Comparison of ENCODE assay signal across 16 cellular contexts in genomic region chr16:77299395-77299794, GRCh38.
DNase-seq lines count a peak whose midpoint lies in the region; ATAC-seq, FAIRE-seq and TF ChIP-seq lines count a peak whose summit lies in the region.
"Had no signal": no experiment of that assay in that cellular context is flagged by ENCODE, and none has a peak within 500 bp of the region (broad histone marks: within the 10 kb centered on the region; RNA-seq: fewer than 3 reads in every experiment).

No MANE protein-coding gene starts in this region.

- H3K36me3 ChIP-seq in skeletal muscle satellite cell (ENCODE audit: insufficient read depth, low read length), result no peaks in the 10 kb centered on the region
- H3K36me3 ChIP-seq: SJCRH30, transverse colon had no signal

- no peaks in the 10 kb centered on the region for H3K27me3 Mint-ChIP-seq in CD14-positive monocyte (ENCODE audit: low read depth in 3 of 3)

- peaks cover 45% of the 10 kb centered on the region for H3K4me1 ChIP-seq in skeletal muscle satellite cell (ENCODE audit: control insufficient read depth, insufficient read depth, low read length)
- H3K4me1 ChIP-seq: SJCRH30, transverse colon had no signal

- FAIRE-seq in RCC 7860 (lab: Jason Lieb, UNC), result peak; percentile 47
- FAIRE-seq: GM19239 had no signal

- peaks cover 0 to 3% (median 0%) of the 10 kb centered on the region in 7 donors for H3K9me3 Mint-ChIP-seq in CD14-positive monocyte
- H3K9me3 Mint-ChIP-seq: activated naive CD4-positive, alpha-beta T cell treated with anti-CD3 and anti-CD28 coated beads, Interleukin-2, amount 50 U/mL, for 72 hours had no signal

- no peak overlapping the region for H3K4me2 ChIP-seq in skeletal muscle satellite cell (ENCODE audit: low read length)

- intact Hi-C loops in CD14-positive monocyte (cut with micrococcal nuclease), result no loop called here

- DNase-seq in RCC 7860 (ENCODE audit: low spot score) (peak; percentile 53), CD14-positive monocyte (ENCODE audit: low spot score) (no peak), NCI-H1092 (lab: John Stamatoyannopoulos, UW) (no peak)
- no peak for DNase-seq in activated naive CD4-positive, alpha-beta T cell treated with anti-CD3 and anti-CD28 coated beads, Interleukin-2, amount 50 U/mL, for 16 hours
- DNase-seq: COR-L47; NCI-H526; occipital lobe; SJCRH30; stimulated activated CD4-positive, alpha-beta T cell treated with anti-CD3 and anti-CD28 coated beads, Interleukin-12 subunit alpha, Interleukin-12 subunit beta, amount 100 ng/mL, for 4 hours; transverse colon had no signal

- H3K27me3 ChIP-seq in skeletal muscle satellite cell (ENCODE audit: control insufficient read depth, insufficient read depth, low read length), result no peaks in the 10 kb centered on the region
- H3K27me3 ChIP-seq: SJCRH30 had no signal

- TF ChIP-seq CTCF in CD14-positive monocyte (IDR thresholded peaks at IDR 0.05), result no peak

- no peak overlapping the region for H3K27ac Mint-ChIP-seq in CD14-positive monocyte
- H3K27ac Mint-ChIP-seq: activated naive CD4-positive, alpha-beta T cell treated with anti-CD3 and anti-CD28 coated beads, Interleukin-2, amount 50 U/mL, for 72 hours had no signal

- H3K4me1 Mint-ChIP-seq in CD14-positive monocyte, result no peaks in the 10 kb centered on the region

- no peaks in the 10 kb centered on the region for H3K9me3 ChIP-seq in skeletal muscle satellite cell (replicated peaks; ENCODE audit: low read length)
- H3K9me3 ChIP-seq: SJCRH30, transverse colon had no signal

- ATAC-seq in GM19395 (IDR thresholded peaks at IDR 0.05; ENCODE audit: unreplicated experiment), result peak; percentile 70
- ATAC-seq in HG03060 (IDR thresholded peaks at IDR 0.05; ENCODE audit: low read depth, unreplicated experiment), result peak; percentile 77
- ATAC-seq: activated naive CD4-positive, alpha-beta T cell treated with anti-CD3 and anti-CD28 coated beads, Interleukin-2, amount 50 U/mL, for 72 hours; esophagus mucosa had no signal

- H3K36me3 Mint-ChIP-seq in CD14-positive monocyte, result no peaks in the 10 kb centered on the region
- H3K36me3 Mint-ChIP-seq: activated naive CD4-positive, alpha-beta T cell treated with anti-CD3 and anti-CD28 coated beads, Interleukin-2, amount 50 U/mL, for 72 hours had no signal

- H3K4me3 ChIP-seq in skeletal muscle satellite cell (ENCODE audit: low read length), result no peak overlapping the region
- H3K4me3 ChIP-seq: SJCRH30, transverse colon had no signal

- peak overlapping the region; percentile 5 for H3K9ac ChIP-seq in skeletal muscle satellite cell (ENCODE audit: low read depth, low read length)

- H3K4me3 Mint-ChIP-seq in CD14-positive monocyte, result no peak overlapping the region
